Comparison of ENCODE assay signal across 1 cellular context in genomic region chr6:35522660-35523658, GRCh38.
TF ChIP-seq lines count a peak whose summit lies in the region.

No MANE protein-coding gene starts in this region.

TF ChIP-seq in GM23338, 12 proteins besides CTCF, POLR2A, EP300 and RAD21 (continued from another document):
- TF ChIP-seq ZNF462 (CRISPR knock-in tag; IDR thresholded peaks at IDR 0.05) (no peak), REST (IDR thresholded peaks at IDR 0.05; ENCODE audit: unreplicated experiment) (no peak)
